Comparison of ENCODE assay signal across 13 cellular contexts in the genomic region with DNA sequence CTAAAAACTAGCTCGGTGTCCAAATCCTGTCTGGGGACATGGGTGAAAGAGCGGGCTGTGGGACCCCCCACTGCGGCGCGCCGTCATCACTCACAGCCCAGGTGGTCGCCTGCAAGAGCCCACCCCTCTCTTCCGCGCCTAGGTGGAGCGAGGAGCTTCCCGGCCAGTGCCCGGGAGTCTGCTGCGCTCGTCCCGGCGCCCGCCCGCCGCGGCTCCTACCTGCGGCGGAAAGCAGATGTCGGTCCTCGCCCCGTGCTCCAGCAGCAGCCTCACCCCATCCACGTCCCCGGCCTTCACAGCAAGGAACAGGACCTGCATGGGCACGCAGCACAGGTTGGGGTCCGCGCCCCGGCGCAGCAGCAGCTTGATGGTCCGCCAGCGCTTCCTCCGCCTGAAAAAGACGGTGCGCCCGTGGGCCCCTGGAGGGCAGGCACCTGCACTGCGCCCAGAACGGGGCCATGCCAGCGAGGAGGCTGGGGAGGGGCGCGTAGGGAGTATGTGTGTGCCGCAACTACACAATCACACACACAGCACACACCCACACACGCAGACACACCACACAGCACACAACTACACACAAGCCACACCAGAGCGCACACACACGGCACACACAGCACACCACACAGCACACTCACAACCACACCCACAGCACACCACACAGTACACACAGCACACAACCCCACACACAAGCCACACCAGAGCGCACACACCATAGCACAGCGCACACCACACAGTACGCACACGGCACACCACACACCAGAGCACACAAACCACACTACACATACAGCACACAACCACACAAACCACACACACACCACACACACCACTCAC. TPM values are rescaled to one million over a fixed set of nuclear protein-coding genes. Genes with fewer than 3 reads are reported as not detected.
DNase-seq lines count a peak whose midpoint lies in the region; ATAC-seq and TF ChIP-seq lines count a peak whose summit lies in the region.
"Had no signal": no experiment of that assay in that cellular context is flagged by ENCODE, and none has a peak within 500 bp of the region (broad histone marks: within the 10 kb centered on the region; RNA-seq: fewer than 3 reads in every experiment).

No MANE protein-coding gene starts in this region.

- H3K27ac ChIP-seq in ACC112 (ENCODE audit: low read depth, low read length) (no peak overlapping the region), GM23248 (no peak overlapping the region), RWPE1 (no peak overlapping the region)
- H3K27ac ChIP-seq: right lobe of liver had no signal

- no peak overlapping the region for H2AFZ ChIP-seq in ACC112 (ENCODE audit: low read length, unreplicated experiment)
- H2AFZ ChIP-seq in GM23248 = peak overlapping the region; percentile 79

- H3K4me1 ChIP-seq in ACC112 (ENCODE audit: control insufficient read depth, insufficient read depth, low read length, unreplicated experiment) (no peaks in the 10 kb centered on the region), GM23248 (ENCODE audit: insufficient read depth) (peaks cover 7% of the 10 kb centered on the region; the same call in 1 of the 2 replicates)
- H3K4me1 ChIP-seq: right lobe of liver had no signal

- TF ChIP-seq CTCF in epithelial cell of esophagus (IDR thresholded peaks at IDR 0.05; ENCODE audit: insufficient read depth, low read depth, low read length, missing control alignments) (peak; percentile 12), RWPE1 (conservative IDR thresholded peaks at IDR 0.05; ENCODE audit: low read depth) (no peak)

- no peaks in the 10 kb centered on the region for H3K9me2 ChIP-seq in GM23248 (ENCODE audit: insufficient read depth)

- H3K79me2 ChIP-seq in ACC112 (ENCODE audit: control insufficient read depth, insufficient read depth, low read length, unreplicated experiment) = no peaks in the 10 kb centered on the region
- H3K79me2 ChIP-seq in GM23248 (ENCODE audit: insufficient read depth) = no peaks in the 10 kb centered on the region

- peak overlapping the region; percentile 30 for H3K4me3 ChIP-seq in ACC112 (ENCODE audit: low read depth, low read length)
- peak overlapping the region; percentile 63 for H3K4me3 ChIP-seq in GM23248
- H3K4me3 ChIP-seq in epithelial cell of esophagus (ENCODE audit: low read length) = peak overlapping the region; percentile 14
- H3K4me3 ChIP-seq: right lobe of liver had no signal

- peak overlapping the region; percentile 76 for H3K4me2 ChIP-seq in GM23248 (ENCODE audit: unreplicated experiment)

- peak overlapping the region; percentile 56 for H3K9ac ChIP-seq in GM23248

- H3K9me3 ChIP-seq in GM23248 (ENCODE audit: low read depth) = no peaks in the 10 kb centered on the region
- H3K9me3 ChIP-seq: right lobe of liver had no signal

- ATAC-seq in GM18520 (IDR thresholded peaks at IDR 0.05; ENCODE audit: unreplicated experiment) = no peak
- ATAC-seq in HG02763 (IDR thresholded peaks at IDR 0.05; ENCODE audit: unreplicated experiment) = no peak
- ATAC-seq: right lobe of liver had no signal

- H3K36me3 ChIP-seq in ACC112 (ENCODE audit: insufficient read depth, low read length) (peaks cover 28% of the 10 kb centered on the region; the same call in 1 of the 2 replicates), GM23248 (ENCODE audit: low read depth) (no peaks in the 10 kb centered on the region)
- H3K36me3 ChIP-seq: right lobe of liver had no signal

- in situ Hi-C loops in GM23248 (cut with MboI) = no loop called here

- CTCF ChIA-PET in RWPE1 (lab: Yijun Ruan, JAX) = interaction anchor here (0.6 to 0.9 kb wide), 3 partner anchors 65 to 426 kb away, joined by 4 to 7 read pairs (median 4); no protein-coding TSS in a partner anchor

- H3F3A ChIP-seq in GM23248 (ENCODE audit: insufficient read depth) = no peaks in the 10 kb centered on the region

- H4K20me1 ChIP-seq in GM23248 (ENCODE audit: insufficient read depth) = no peaks in the 10 kb centered on the region

- H3K27me3 ChIP-seq in ACC112 (ENCODE audit: insufficient read depth, low read length) = no peaks in the 10 kb centered on the region
- no peaks in the 10 kb centered on the region for H3K27me3 ChIP-seq in GM23248 (replicated peaks; ENCODE audit: insufficient read depth)
- H3K27me3 ChIP-seq: right lobe of liver had no signal

- 19 to 21% methylated on average over 46 to 51 of the region's 51 CpGs for WGBS in GM23248 (ENCODE audit: low coverage in 1 of 2, low lambda C conversion rate in 2 of 2, missing lambda C conversion rate in 2 of 2), 2 experiments

- POLR2A ChIA-PET in RWPE1 (lab: Yijun Ruan, JAX; ENCODE audit: low non-redundant PET) = no interaction called here

- DNase-seq in GM23248 = peak; percentile 37
- peak; percentile 14 for DNase-seq in epithelial cell of esophagus (ENCODE audit: low read depth)
- peak; percentile 71 for DNase-seq in mesenteric fat pad (ENCODE audit: low spot score)
- no peak for DNase-seq in SK-N-DZ (ENCODE audit: low spot score)
- DNase-seq in RWPE1 (ENCODE audit: low spot score) = no peak
- DNase-seq: COR-L47, kidney, NCI-H526, SW 1271 had no signal

RNA-seq across cellular contexts. Expression of a gene that starts 37.4 kb away (rescaled TPM):
- total RNA-seq in GM23248 (2014; rRNA removed; shearing (Covaris generic)) = 10.1 and 12.8 TPM in 2 replicates
- 5.1 and 5.6 TPM in 2 replicates for polyA plus RNA-seq in GM23248 (2016; fragmentation: Nextera tagmentation; extraction: Ambion mirVana)
- 11.4 TPM for total RNA-seq in mesenteric fat pad
- polyA plus RNA-seq in SK-N-DZ (2014; cell fraction: cytosol; rRNA removed) = 11.4 and 18.0 TPM in 2 replicates
- 16.7 and 28.4 TPM in 2 replicates for polyA plus RNA-seq in SK-N-DZ (2014; cell fraction: nucleus; rRNA removed)

RNA-seq across cellular contexts. Expression of a gene that starts 39.8 kb away (rescaled TPM):
- total RNA-seq in GM23248 (2014; rRNA removed; shearing (Covaris generic)) = 1.5 and 3.2 TPM in 2 replicates
- polyA plus RNA-seq in GM23248 (2016; fragmentation: Nextera tagmentation; extraction: Ambion mirVana) = 4.9 and 5.8 TPM in 2 replicates
- total RNA-seq in mesenteric fat pad = 3.8 TPM
- 8.2 and 11.3 TPM in 2 replicates for polyA plus RNA-seq in SK-N-DZ (2014; cell fraction: cytosol; rRNA removed)
- 3.3 and 6.3 TPM in 2 replicates for polyA plus RNA-seq in SK-N-DZ (2014; cell fraction: nucleus; rRNA removed)

RNA-seq across cellular contexts. Expression of a gene that starts 47.9 kb away (rescaled TPM):
- total RNA-seq in GM23248 (2014; rRNA removed; shearing (Covaris generic)) = 20.2 and 23.0 TPM in 2 replicates
- polyA plus RNA-seq in GM23248 (2016; fragmentation: Nextera tagmentation; extraction: Ambion mirVana) = 11.1 and 11.2 TPM in 2 replicates
- 69.9 TPM for total RNA-seq in mesenteric fat pad
- polyA plus RNA-seq in SK-N-DZ (2014; cell fraction: cytosol; rRNA removed) = 20.9 and 24.6 TPM in 2 replicates
- 52.1 and 94.9 TPM in 2 replicates for polyA plus RNA-seq in SK-N-DZ (2014; cell fraction: nucleus; rRNA removed)

Comparison
In these comparisons a context has a peak if more than half of its experiments do, and no peak if none do; other contexts are left out.
1. DNase-seq: peak in GM23248 (single experiment), epithelial cell of esophagus (single experiment) and mesenteric fat pad (single experiment); none in SK-N-DZ (single experiment) and RWPE1 (single experiment).
2. Peak in every context shown above with its lines, with median percentiles within 50 percentile points of each other: H3K4me3 ChIP-seq.